Comparison of ENCODE assay signal across 23 cellular contexts in the genomic region with DNA sequence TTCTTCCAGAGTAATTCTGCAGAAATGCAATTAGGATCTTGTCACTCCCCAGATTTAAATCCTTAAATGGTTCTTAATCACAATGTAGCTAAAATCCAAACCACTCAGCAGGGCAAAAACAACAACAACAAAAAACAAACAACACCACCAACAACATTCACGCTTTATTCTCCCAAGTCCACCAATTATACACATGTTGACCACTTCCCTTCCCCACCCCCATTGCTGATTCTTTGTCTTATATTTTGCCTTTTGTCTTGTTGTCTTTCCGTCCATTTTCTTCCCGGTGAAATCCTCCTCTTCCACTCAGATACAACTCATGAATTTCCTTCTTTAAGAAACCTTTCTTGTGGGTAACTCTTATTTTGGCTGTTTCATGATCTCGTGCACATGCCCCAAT.
"Had no signal": no experiment of that assay in that cellular context is flagged by ENCODE, and none has a peak within 500 bp of the region (broad histone marks: within the 10 kb centered on the region; RNA-seq: fewer than 3 reads in every experiment).

No MANE protein-coding gene starts in this region.

- H3K4me1 ChIP-seq: stomach, testis, tibial artery, tibial nerve, upper lobe of left lung, upper lobe of right lung, uterus, vagina had no signal

- H3K4me3 ChIP-seq: stomach, suprapubic skin, testis, thoracic aorta, thyroid gland, tibial artery, tibial nerve, transverse colon, upper lobe of left lung, upper lobe of right lung, uterus, vagina had no signal

- DNase-seq: stimulated activated CD4-positive, alpha-beta T cell treated with anti-CD3 and anti-CD28 coated beads, Interleukin-2, amount 100 ng/mL, for 48 hours; stimulated activated CD4-positive, alpha-beta T cell treated with anti-CD3 and anti-CD28 coated beads, Interleukin-4, amount 100 ng/mL, for 1 hour; stimulated activated CD4-positive, alpha-beta T cell treated with anti-CD3 and anti-CD28 coated beads, Interleukin-4, amount 100 ng/mL, for 4 hours; stimulated activated CD8-positive, alpha-beta memory T cell treated with anti-CD3 and anti-CD28 coated beads, Interleukin-4, amount 100 ng/mL, for 48 hours; stimulated activated naive B cell treated with anti-CD40 and anti-IgM and Interleukin-4, amounts not matched to agents 10 μg/mL and 1 μg/mL and 100 μg/mL, for 72 hours; stimulated activated naive CD4-positive, alpha-beta T cell; stimulated activated naive CD4-positive, alpha-beta T cell treated with Interleukin-2 at 50 U/mL for 16 hours; stimulated activated naive CD8-positive, alpha-beta T cell treated with anti-CD3 and anti-CD28 coated beads, Interleukin-15, amount 100 ng/mL, for 72 hours; stimulated activated naive CD8-positive, alpha-beta T cell treated with anti-CD3 and anti-CD28 coated beads, Interleukin-15, Interleukin-2, amounts not matched to agents 100 U/mL and 50 U/mL, for 24 hours; stomach; substantia nigra; testis; thyroid gland; tibial artery; transverse colon; trophoblast cell; upper lobe of left lung; upper lobe of right lung; uterus had no signal

- H3K27ac ChIP-seq: stomach, suprapubic skin, testis, thoracic aorta, tibial artery, tibial nerve, transverse colon, upper lobe of left lung, upper lobe of right lung, uterus, vagina had no signal

- H3K36me3 ChIP-seq: stomach, suprapubic skin, thoracic aorta, thyroid gland, tibial artery, tibial nerve, transverse colon, upper lobe of left lung, upper lobe of right lung, uterus, vagina had no signal

- H3K9me3 ChIP-seq: suprapubic skin, testis, thoracic aorta, thyroid gland, tibial artery, tibial nerve, upper lobe of left lung, upper lobe of right lung, uterus, vagina had no signal
